In the genomic region with DNA sequence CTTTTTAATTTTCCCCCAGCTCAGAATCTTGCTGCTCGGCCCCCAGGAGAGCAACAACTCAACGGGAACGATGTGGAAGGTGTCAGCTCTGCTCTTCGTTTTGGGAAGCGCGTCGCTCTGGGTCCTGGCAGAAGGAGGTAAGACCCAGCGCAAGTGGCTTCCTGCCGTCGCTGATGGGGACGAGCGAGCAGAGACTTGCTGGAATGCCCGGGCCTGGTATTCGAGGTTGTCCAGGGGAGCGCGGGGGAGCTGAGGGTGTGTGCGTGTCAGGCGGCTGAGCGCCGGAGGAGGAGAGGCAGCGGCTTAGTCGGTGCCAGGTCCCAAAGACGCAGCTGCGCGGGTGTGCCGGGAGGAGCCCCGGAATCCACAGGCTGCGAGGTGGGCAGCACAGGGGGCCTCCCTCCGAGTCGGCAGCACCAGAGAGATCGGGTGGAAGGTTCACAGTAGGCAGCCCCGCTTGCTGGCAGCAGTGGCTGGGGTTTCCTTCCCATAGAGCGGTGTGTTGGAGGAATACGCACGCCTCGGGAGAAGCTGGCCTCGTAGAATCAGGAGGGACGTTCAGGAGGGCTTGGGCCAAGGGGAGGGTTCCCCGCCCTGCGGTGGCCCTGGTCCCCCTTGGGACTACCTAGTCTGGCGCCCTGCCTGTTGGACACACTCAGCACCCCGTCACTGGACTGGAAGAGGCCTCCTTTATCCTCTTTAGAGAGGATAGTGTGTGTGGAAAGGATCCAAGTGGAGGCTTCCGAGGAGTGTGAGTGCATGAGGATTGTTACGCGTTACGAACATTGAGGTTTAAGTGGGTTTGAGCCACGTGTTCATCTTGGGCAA, we compare ENCODE assay signal across 9 cellular contexts. TPM values are rescaled to one million over a fixed set of nuclear protein-coding genes. Genes with fewer than 3 reads are reported as not detected.
DNase-seq lines count a peak whose midpoint lies in the region; ATAC-seq and TF ChIP-seq lines count a peak whose summit lies in the region.
"Had no signal": no experiment of that assay in that cellular context is flagged by ENCODE, and none has a peak within 500 bp of the region (broad histone marks: within the 10 kb centered on the region; RNA-seq: fewer than 3 reads in every experiment).

No MANE protein-coding gene starts in this region.

- intact Hi-C loops in activated naive CD4-positive, alpha-beta T cell treated with anti-CD3 and anti-CD28 coated beads for 36 hours (cut with micrococcal nuclease): no loop called here

- H3K4me3 ChIP-seq in HUES64 (ENCODE audit: low read length) (peak overlapping the region; percentile 88), coronary artery (peak overlapping the region; percentile 64), stomach smooth muscle (ENCODE audit: low read length in 2 of 2) (peak overlapping the region; percentile 84 to 85)
- H3K4me3 ChIP-seq: SK-N-MC had no signal

- CTCF ChIA-PET in activated naive CD4-positive, alpha-beta T cell treated with anti-CD3 and anti-CD28 coated beads for 36 hours (lab: Charles Lee): no interaction called here

- H3K4me3 Mint-ChIP-seq in activated naive CD4-positive, alpha-beta T cell treated with anti-CD3 and anti-CD28 coated beads for 36 hours: no peak overlapping the region

- no peaks in the 10 kb centered on the region for H3K9me3 Mint-ChIP-seq in activated naive CD4-positive, alpha-beta T cell treated with anti-CD3 and anti-CD28 coated beads for 36 hours

- H3K9me3 ChIP-seq in HUES64 (ENCODE audit: insufficient read depth, low read depth, low read length) (no peaks in the 10 kb centered on the region), stomach smooth muscle (ENCODE audit: control insufficient read depth in 2 of 2, low read length in 2 of 2) (no peaks in the 10 kb centered on the region)

- no peaks in the 10 kb centered on the region for H3K4me1 Mint-ChIP-seq in activated naive CD4-positive, alpha-beta T cell treated with anti-CD3 and anti-CD28 coated beads for 36 hours (ENCODE audit: low read depth)

- H3K27me3 ChIP-seq in HUES64 (ENCODE audit: insufficient read depth, low read length) (peaks cover 25% of the 10 kb centered on the region; the same call in 1 of the 2 replicates), stomach smooth muscle (ENCODE audit: control insufficient read depth in 1 of 2, insufficient read depth in 2 of 2, low read length in 2 of 2) (peaks cover 0 to 3% of the 10 kb centered on the region in 2 donors)

- H3K27ac ChIP-seq in HUES64 (ENCODE audit: low read depth, low read length) (peak overlapping the region; percentile 64; the same call in 1 of the 2 replicates), coronary artery (peak overlapping the region in 1 of 2 donors; percentile 70), stomach smooth muscle (ENCODE audit: low read length) (peak overlapping the region; percentile 64)
- H3K27ac ChIP-seq: SK-N-MC had no signal

- H3K4me1 ChIP-seq in HUES64 (ENCODE audit: insufficient read depth, low read length) (peaks cover 41% of the 10 kb centered on the region), stomach smooth muscle (ENCODE audit: control insufficient read depth, insufficient read depth, low read length) (peaks cover 16% of the 10 kb centered on the region)

- H3K36me3 Mint-ChIP-seq in activated naive CD4-positive, alpha-beta T cell treated with anti-CD3 and anti-CD28 coated beads for 36 hours (ENCODE audit: low read depth): no peaks in the 10 kb centered on the region

- H3K9ac ChIP-seq in HUES64 (ENCODE audit: low read depth, low read length): peak overlapping the region; percentile 79
- peak overlapping the region; percentile 75 to 91 for H3K9ac ChIP-seq in stomach smooth muscle (ENCODE audit: low read length in 2 of 2)

- H3K27me3 Mint-ChIP-seq in activated naive CD4-positive, alpha-beta T cell treated with anti-CD3 and anti-CD28 coated beads for 36 hours (ENCODE audit: low read depth): peaks cover 58% of the 10 kb centered on the region

- no peak for ATAC-seq in HG03354 (IDR thresholded peaks at IDR 0.05; ENCODE audit: poor library complexity, severe bottlenecking, unreplicated experiment)

- no peak overlapping the region for H3K27ac Mint-ChIP-seq in activated naive CD4-positive, alpha-beta T cell treated with anti-CD3 and anti-CD28 coated beads for 36 hours

- TF ChIP-seq CTCF in coronary artery (IDR thresholded peaks at IDR 0.05): no peak

- DNase-seq in coronary artery (ENCODE audit: low spot score): no peak
- peak; percentile 91 for DNase-seq in left kidney (ENCODE audit: low read depth, low spot score)
- no peak for DNase-seq in activated naive CD4-positive, alpha-beta T cell treated with anti-CD3 and anti-CD28 coated beads for 36 hours
- no peak for DNase-seq in amniotic stem cell (lab: John Stamatoyannopoulos, UW)
- no peak for DNase-seq in cerebellum (ENCODE audit: low spot score)

- WGBS in HUES64: 3% methylated on average over 47 of the region's 47 CpGs

- H3K36me3 ChIP-seq in HUES64 (ENCODE audit: insufficient read depth, low read length) (no peaks in the 10 kb centered on the region; the same call in 1 of the 2 replicates), stomach smooth muscle (ENCODE audit: control insufficient read depth in 2 of 2, insufficient read depth in 2 of 2, low read length in 2 of 2) (no peaks in the 10 kb centered on the region)

RNA-seq across cellular contexts. Expression of a gene that starts 0.5 kb away (rescaled TPM):
- 78.8 TPM for polyA plus RNA-seq in HUES64 (2013, experiment 1 of 2)
- polyA plus RNA-seq in HUES64 (2013, experiment 2 of 2): 66.5 TPM
- total RNA-seq in activated naive CD4-positive, alpha-beta T cell treated with anti-CD3 and anti-CD28 coated beads for 36 hours: not detected
- total RNA-seq in cerebellum: 18.8 TPM

Comparison
In these comparisons a context has a peak if more than half of its experiments do, and no peak if none do; other contexts are left out.
1. RNA of a gene that starts 0.5 kb away (total RNA-seq): 18.8 TPM in cerebellum (single experiment); not detected in activated naive CD4-positive, alpha-beta T cell treated with anti-CD3 and anti-CD28 coated beads for 36 hours; every median in the first group is over 10 times any median in the second.
2. Peak in every context shown above with its lines, with median percentiles within 50 percentile points of each other: H3K4me3 ChIP-seq.